19 cellular contexts compared by ENCODE assay signal in genomic region chr1:14907416-14907815, GRCh38.
DNase-seq lines count a peak whose midpoint lies in the region; FAIRE-seq and TF ChIP-seq lines count a peak whose summit lies in the region.
"Had no signal": no experiment of that assay in that cellular context is flagged by ENCODE, and none has a peak within 500 bp of the region (broad histone marks: within the 10 kb centered on the region; RNA-seq: fewer than 3 reads in every experiment).

No MANE protein-coding gene starts in this region.

- BruUV-seq in mammary epithelial cell (replicated peaks; lab: Mats Ljungman, UMichigan), result no TSS peak

- DNase-seq in activated CD4-positive, alpha-beta T cell treated with anti-CD3 and anti-CD28 coated beads, Interleukin-2, amount 10 ng/mL, durations not matched to agents 7 days and 5 days, result no peak
- DNase-seq in activated CD4-positive, alpha-beta T cell treated with anti-CD3 and anti-CD28 coated beads, Interleukin-2, amount 50 U/mL, for 1 hour, result no peak
- peak; percentile 42 for DNase-seq in mammary epithelial cell
- no peak for DNase-seq in keratinocyte (ENCODE audit: low read depth, low spot score)
- DNase-seq in NCI-H1105 treated with DMSO at 0.1 percent for 48 hours (lab: John Stamatoyannopoulos, UW), result no peak
- DNase-seq in activated T-cell treated with anti-CD3 and anti-CD28 coated beads for 4 hours, result no peak
- no peak for DNase-seq in glomerular visceral epithelial cell (ENCODE audit: extremely low spot score)
- DNase-seq in small intestine, result no peak
- DNase-seq: 8988T, COR-L47, DMS 273 treated with DMSO at 0.1 percent for 48 hours, GDM1, NCI-H1092 treated with DMSO at 0.1 percent for 48 hours, NCI-H1694, NCI-H2081 treated with DMSO at 0.1 percent for 48 hours, NCI-H226, NCI-H524, PC-3, SJCRH30 had no signal

- in situ Hi-C loops in mammary epithelial cell (cut with MboI; ENCODE audit: low sequenced_read_pairs in 2 of 2), result no loop called here

- H3K4me2 ChIP-seq in mammary epithelial cell (ENCODE audit: insufficient read depth, low read depth, low read length) (peak overlapping the region; percentile 37), keratinocyte (ENCODE audit: control insufficient read depth, extremely low read depth, insufficient read depth, low read depth, low read length) (peak overlapping the region; percentile 33)

- CTCF ChIA-PET in activated CD4-positive, alpha-beta T cell treated with anti-CD3 and anti-CD28 coated beads, Interleukin-2, amount 10 ng/mL, durations not matched to agents 7 days and 5 days (lab: Charles Lee), result interaction anchor here (0.6 kb wide), 1 partner anchor 39 kb away, joined by 3 read pairs; no protein-coding TSS in a partner anchor
- CTCF ChIA-PET in mammary epithelial cell (lab: Charles Lee; ENCODE audit: low non-redundant PET), result interaction anchor here (0.6 kb wide), 1 partner anchor 504 kb away, joined by 3 read pairs; no protein-coding TSS in a partner anchor

- H2AFZ ChIP-seq in mammary epithelial cell (ENCODE audit: low read depth, low read length) (peak overlapping the region; percentile 84), keratinocyte (ENCODE audit: control insufficient read depth, low read length) (peak overlapping the region; percentile 18)

- no peaks in the 10 kb centered on the region for H3K36me3 Mint-ChIP-seq in activated CD4-positive, alpha-beta T cell treated with anti-CD3 and anti-CD28 coated beads, Interleukin-2, amount 10 ng/mL, durations not matched to agents 7 days and 5 days (ENCODE audit: low read depth)

- H3K79me2 ChIP-seq in mammary epithelial cell (ENCODE audit: insufficient read depth, low read length) (no peaks in the 10 kb centered on the region), keratinocyte (ENCODE audit: control insufficient read depth, insufficient read depth, low read length) (no peaks in the 10 kb centered on the region)

- POLR2A ChIA-PET in activated CD4-positive, alpha-beta T cell treated with anti-CD3 and anti-CD28 coated beads, Interleukin-2, amount 10 ng/mL, durations not matched to agents 7 days and 5 days (lab: Charles Lee), result no interaction called here

- peak overlapping the region; percentile 61 for H3K27ac Mint-ChIP-seq in activated CD4-positive, alpha-beta T cell treated with anti-CD3 and anti-CD28 coated beads, Interleukin-2, amount 10 ng/mL, durations not matched to agents 7 days and 5 days

- no peak overlapping the region for H3K4me3 Mint-ChIP-seq in activated CD4-positive, alpha-beta T cell treated with anti-CD3 and anti-CD28 coated beads, Interleukin-2, amount 10 ng/mL, durations not matched to agents 7 days and 5 days

- H3K27me3 ChIP-seq in mammary epithelial cell (ENCODE audit: insufficient read depth, low read length) (no peaks in the 10 kb centered on the region), keratinocyte (ENCODE audit: control insufficient read depth, extremely low read depth, insufficient read depth, low read length) (no peaks in the 10 kb centered on the region), small intestine (ENCODE audit: control insufficient read depth in 2 of 2, insufficient read depth in 2 of 2, low read length in 2 of 2) (no peaks in the 10 kb centered on the region)

- intact Hi-C loops in mammary epithelial cell (cut with micrococcal nuclease), result no loop called here

- H3K27ac ChIP-seq in mammary epithelial cell (ENCODE audit: insufficient read depth, low read depth, low read length) (peak overlapping the region; percentile 76), keratinocyte (ENCODE audit: control insufficient read depth, insufficient read depth, low read length) (peak overlapping the region; percentile 66), small intestine (ENCODE audit: low read depth in 1 of 2, low read length in 1 of 2) (no peak overlapping the region)
- H3K27ac ChIP-seq: SJCRH30 had no signal

- H3K27me3 Mint-ChIP-seq in activated CD4-positive, alpha-beta T cell treated with anti-CD3 and anti-CD28 coated beads, Interleukin-2, amount 10 ng/mL, durations not matched to agents 7 days and 5 days, result no peaks in the 10 kb centered on the region

- H3K4me1 Mint-ChIP-seq in activated CD4-positive, alpha-beta T cell treated with anti-CD3 and anti-CD28 coated beads, Interleukin-2, amount 10 ng/mL, durations not matched to agents 7 days and 5 days, result no peaks in the 10 kb centered on the region

- FAIRE-seq in keratinocyte (lab: Jason Lieb, UNC), result peak; percentile 95
- no peak for FAIRE-seq in small intestine (lab: Jason Lieb, UNC)

- H3K9me3 ChIP-seq in mammary epithelial cell (replicated peaks; ENCODE audit: insufficient read depth, low read length) (no peaks in the 10 kb centered on the region), keratinocyte (ENCODE audit: control insufficient read depth, low read depth, low read length) (no peaks in the 10 kb centered on the region), small intestine (ENCODE audit: control insufficient read depth, low read depth) (no peaks in the 10 kb centered on the region)
- H3K9me3 ChIP-seq: SJCRH30 had no signal

- H3K4me1 ChIP-seq in mammary epithelial cell (ENCODE audit: insufficient read depth, low read length), result peaks cover 37% of the 10 kb centered on the region
- H3K4me1 ChIP-seq in keratinocyte (ENCODE audit: control insufficient read depth, extremely low read depth, insufficient read depth, low read length), result peaks cover 42% of the 10 kb centered on the region
- no peaks in the 10 kb centered on the region for H3K4me1 ChIP-seq in small intestine (ENCODE audit: control insufficient read depth in 2 of 2, insufficient read depth in 1 of 2, low read depth in 1 of 2, low read length in 1 of 2)
- H3K4me1 ChIP-seq: SJCRH30 had no signal

- no peaks in the 10 kb centered on the region for H3K9me3 Mint-ChIP-seq in activated CD4-positive, alpha-beta T cell treated with anti-CD3 and anti-CD28 coated beads, Interleukin-2, amount 10 ng/mL, durations not matched to agents 7 days and 5 days

- 5% methylated on average over 5 of the region's 5 CpGs for WGBS in mammary epithelial cell (ENCODE audit: low coverage, missing lambda C conversion rate)
- WGBS in small intestine, 3 donors, result 91 to 94% (median 94%) methylated on average over 5 of the region's 5 CpGs

- TF ChIP-seq CTCF in mammary epithelial cell (conservative IDR thresholded peaks at IDR 0.05 in 1 of 2, IDR thresholded peaks at IDR 0.05 in 1 of 2; ENCODE audit: extremely low read depth in 1 of 2, insufficient read depth in 1 of 2, low read depth in 1 of 2, low read length in 2 of 2) (no peak), keratinocyte (optimal IDR thresholded peaks at IDR 0.05 in 1 of 3, IDR thresholded peaks at IDR 0.05 in 1 of 3, conservative IDR thresholded peaks at IDR 0.05 in 1 of 3; ENCODE audit: extremely low read depth in 1 of 3, insufficient read depth in 2 of 3, low read length in 3 of 3) (no peak)

- H3K36me3 ChIP-seq in mammary epithelial cell (ENCODE audit: insufficient read depth, low read length) (no peaks in the 10 kb centered on the region), keratinocyte (ENCODE audit: control insufficient read depth in 2 of 2, extremely low read depth in 1 of 2, insufficient read depth in 2 of 2, low read length in 2 of 2) (no peaks in the 10 kb centered on the region), small intestine (ENCODE audit: control insufficient read depth in 2 of 2, insufficient read depth in 2 of 2, low read length in 2 of 2) (no peaks in the 10 kb centered on the region)
- H3K36me3 ChIP-seq: SJCRH30 had no signal

- H3K9me1 ChIP-seq in keratinocyte (ENCODE audit: control insufficient read depth, extremely low read depth, insufficient read depth, low read length), result no peaks in the 10 kb centered on the region

- H3K4me3 ChIP-seq in mammary epithelial cell (replicated peaks in 1 of 3; ENCODE audit: insufficient read depth in 1 of 3, low read depth in 2 of 3, low read length in 3 of 3) (no peak overlapping the region), keratinocyte (ENCODE audit: control insufficient read depth in 2 of 3, extremely low read depth in 1 of 3, insufficient read depth in 2 of 3, low read depth in 1 of 3, low read length in 3 of 3) (peak overlapping the region in 1 of 3 experiments; percentile 31), small intestine (ENCODE audit: low read depth in 1 of 2, low read length in 2 of 2) (no peak overlapping the region)
- H3K4me3 ChIP-seq: SJCRH30 had no signal

- H4K20me1 ChIP-seq in mammary epithelial cell (ENCODE audit: insufficient read depth, low read length) (no peaks in the 10 kb centered on the region), keratinocyte (ENCODE audit: control insufficient read depth, extremely low read depth, insufficient read depth, low read length) (no peaks in the 10 kb centered on the region)

- no peak overlapping the region for H3K9ac ChIP-seq in mammary epithelial cell (ENCODE audit: insufficient read depth, low read length)
- peak overlapping the region; percentile 23 for H3K9ac ChIP-seq in keratinocyte (ENCODE audit: control insufficient read depth, extremely low read depth, insufficient read depth, low read length)

- dilution Hi-C loops in mammary epithelial cell (cut with HindIII; ENCODE audit: low sequenced_read_pairs), result no loop called here
- dilution Hi-C loops in keratinocyte (cut with MboI; ENCODE audit: extremely low pct_ligation_motif_present, low sequenced_read_pairs), result no loop called here

Comparison
In these comparisons a context has a peak if more than half of its experiments do, and no peak if none do; other contexts are left out.
1. H3K27ac ChIP-seq: peak in mammary epithelial cell (single experiment) and keratinocyte (single experiment); none in small intestine (0 of 2).